7 cellular contexts compared by ENCODE assay signal in genomic region chr6:12051861-12052368, GRCh38.
DNase-seq lines count a peak whose midpoint lies in the region; ATAC-seq lines count a peak whose summit lies in the region.

No MANE protein-coding gene starts in this region.

- DNase-seq in T-helper 2 cell (peak in 4 of 5 experiments; percentile 13 to 95 (median 47)), kidney glomerular epithelial cell (lab: John Stamatoyannopoulos, UW) (peak; percentile 28), NCI-H510A treated with DMSO at 0.1 percent for 48 hours (lab: John Stamatoyannopoulos, UW) (no peak), NCI-H2227 (lab: John Stamatoyannopoulos, UW; ENCODE audit: unreplicated experiment) (no peak), retina (no peak)

- ATAC-seq in GM19035 (IDR thresholded peaks at IDR 0.05; ENCODE audit: unreplicated experiment) = peak; percentile 74
- peak; percentile 66 for ATAC-seq in HG03064 (IDR thresholded peaks at IDR 0.05; ENCODE audit: low read depth, unreplicated experiment)

Comparison
In these comparisons a context has a peak if more than half of its experiments do, and no peak if none do; other contexts are left out.
1. DNase-seq: peak in T-helper 2 cell (4 of 5) and kidney glomerular epithelial cell (single experiment); none in NCI-H510A treated with DMSO at 0.1 percent for 48 hours (single experiment), NCI-H2227 (single experiment) and retina (single experiment).